In genomic region chr6:124978451-124979293, GRCh38 we compare ENCODE assay signal across 26 cellular contexts.
"Had no signal": no experiment of that assay in that cellular context is flagged by ENCODE, and none has a peak within 500 bp of the region (broad histone marks: within the 10 kb centered on the region; RNA-seq: fewer than 3 reads in every experiment).

No MANE protein-coding gene starts in this region.

- H3K4me3 ChIP-seq: esophagus squamous epithelium, ovary, prostate gland, suprapubic skin, tibial artery had no signal

- H3K4me1 ChIP-seq: esophagus squamous epithelium, prostate gland, suprapubic skin had no signal

- H3K4me1 Mint-ChIP-seq: activated CD4-positive, alpha-beta memory T cell treated with anti-CD3 and anti-CD28 coated beads, Interleukin-2, amount 10 ng/mL, durations not matched to agents 7 days and 5 days; activated CD4-positive, alpha-beta T cell treated with anti-CD3 and anti-CD28 coated beads, Interleukin-2, amount 10 ng/mL, durations not matched to agents 7 days and 5 days; naive thymus-derived CD4-positive, alpha-beta T cell had no signal

- H3K27me3 ChIP-seq: brain microvascular endothelial cell, esophagus squamous epithelium, ovary, suprapubic skin, tibial artery had no signal

- H3K27ac Mint-ChIP-seq: activated CD4-positive, alpha-beta memory T cell treated with anti-CD3 and anti-CD28 coated beads, Interleukin-2, amount 10 ng/mL, durations not matched to agents 7 days and 5 days; activated CD4-positive, alpha-beta T cell treated with anti-CD3 and anti-CD28 coated beads, Interleukin-2, amount 10 ng/mL, durations not matched to agents 7 days and 5 days; activated T-cell treated with anti-CD3 and anti-CD28 coated beads, Interleukin-2, amount 50 U/mL, for 24 hours; dendritic cell treated with granulocyte-macrophage colony-stimulating factor and Interleukin-4, amounts not matched to agents 40 ng/mL and 50 ng/mL, for 4 days had no signal

- H3K36me3 ChIP-seq: ovary, prostate gland had no signal

- H3K27me3 Mint-ChIP-seq: activated CD4-positive, alpha-beta memory T cell treated with anti-CD3 and anti-CD28 coated beads, Interleukin-2, amount 10 ng/mL, durations not matched to agents 7 days and 5 days; activated CD4-positive, alpha-beta T cell treated with anti-CD3 and anti-CD28 coated beads, Interleukin-2, amount 10 ng/mL, durations not matched to agents 7 days and 5 days; dendritic cell treated with granulocyte-macrophage colony-stimulating factor and Interleukin-4, amounts not matched to agents 40 ng/mL and 50 ng/mL, for 4 days had no signal

- H3K27ac ChIP-seq: brain microvascular endothelial cell, epithelial cell of prostate, esophagus squamous epithelium, ovary, prostate gland, suprapubic skin, tibial artery had no signal

- H3K4me3 Mint-ChIP-seq: activated CD4-positive, alpha-beta memory T cell treated with anti-CD3 and anti-CD28 coated beads, Interleukin-2, amount 10 ng/mL, durations not matched to agents 7 days and 5 days; activated CD4-positive, alpha-beta T cell treated with anti-CD3 and anti-CD28 coated beads, Interleukin-2, amount 10 ng/mL, durations not matched to agents 7 days and 5 days; activated T-cell treated with anti-CD3 and anti-CD28 coated beads, Interleukin-2, amount 50 U/mL, for 24 hours; dendritic cell treated with granulocyte-macrophage colony-stimulating factor and Interleukin-4, amounts not matched to agents 40 ng/mL and 50 ng/mL, for 4 days; naive thymus-derived CD4-positive, alpha-beta T cell had no signal

- H3K9me3 ChIP-seq: prostate gland, suprapubic skin had no signal

- H3K9me3 Mint-ChIP-seq: activated T-cell treated with anti-CD3 and anti-CD28 coated beads, Interleukin-2, amount 50 U/mL, for 24 hours had no signal

- DNase-seq: activated CD4-positive, alpha-beta memory T cell treated with anti-CD3 and anti-CD28 coated beads, Interleukin-2, amount 10 ng/mL, durations not matched to agents 7 days and 5 days; activated CD4-positive, alpha-beta T cell treated with anti-CD3 and anti-CD28 coated beads for 1 hour; activated CD4-positive, alpha-beta T cell treated with anti-CD3 and anti-CD28 coated beads, Interleukin-2, amount 10 ng/mL, durations not matched to agents 7 days and 5 days; activated CD8-positive, alpha-beta memory T cell treated with anti-CD3 and anti-CD28 coated beads, Interleukin-2, amount 50 U/mL, for 48 hours; activated gamma-delta T cell; activated naive CD4-positive, alpha-beta T cell treated with anti-CD3 and anti-CD28 coated beads, Interleukin-2, amount 50 U/mL, for 16 hours; activated T-cell treated with anti-CD3 and anti-CD28 coated beads, Interleukin-2, amount 50 U/mL, for 24 hours; amniotic stem cell; brain microvascular endothelial cell; esophagus squamous epithelium; foreskin melanocyte; islet precursor cell; left cardiac atrium; mammary epithelial cell; midbrain; naive thymus-derived CD4-positive, alpha-beta T cell; ovary; stimulated activated CD4-positive, alpha-beta T cell treated with anti-CD3 and anti-CD28 coated beads, Interleukin-15, amount 100 ng/mL, for 24 hours; stimulated activated CD4-positive, alpha-beta T cell treated with anti-CD3 and anti-CD28 coated beads, Interleukin-2, amount 100 ng/mL, for 24 hours; stimulated activated naive CD4-positive, alpha-beta T cell; T-helper 2 cell; tibial artery had no signal
